Comparison of ENCODE assay signal across 30 cellular contexts in genomic region chr14:76537912-76538647, GRCh38.
DNase-seq lines count a peak whose midpoint lies in the region; TF ChIP-seq lines count a peak whose summit lies in the region.
"Had no signal": no experiment of that assay in that cellular context is flagged by ENCODE, and none has a peak within 500 bp of the region (broad histone marks: within the 10 kb centered on the region; RNA-seq: fewer than 3 reads in every experiment).

No MANE protein-coding gene starts in this region.

- H4K20me1 ChIP-seq in PC-9 (ENCODE audit: insufficient read depth), result no peaks in the 10 kb centered on the region

- peaks cover 88% of the 10 kb centered on the region for H3K27me3 ChIP-seq in PC-9 (ENCODE audit: insufficient read depth, low read depth)
- H3K27me3 ChIP-seq: colonic mucosa, SJCRH30, thyroid gland had no signal

- H3K4me2 ChIP-seq in PC-9, result no peak overlapping the region

- no peaks in the 10 kb centered on the region for H3K36me3 ChIP-seq in PC-9 (ENCODE audit: low read depth)
- H3K36me3 ChIP-seq: colonic mucosa, lower lobe of right lung, SJCRH30, stomach, thyroid gland had no signal

- BruUV-seq in PC-9 (replicated peaks; lab: Mats Ljungman, UMichigan), result no TSS peak

- H3K27ac ChIP-seq in PC-9, result no peak overlapping the region
- H3K27ac ChIP-seq: colonic mucosa, epithelial cell of prostate, lower lobe of right lung, SJCRH30, skin epidermis, stomach, thyroid gland had no signal

- no peaks in the 10 kb centered on the region for H3K9me2 ChIP-seq in PC-9 (ENCODE audit: insufficient read depth)

- H3F3A ChIP-seq in PC-9 (ENCODE audit: insufficient read depth, low read depth), result no peaks in the 10 kb centered on the region

- no peak overlapping the region for H3K4me3 ChIP-seq in PC-9
- H3K4me3 ChIP-seq: colonic mucosa, lower lobe of right lung, mucosa of descending colon, SJCRH30, skin epidermis, stomach, thyroid gland had no signal

- peak in 2 of 3 experiments; percentile 20 to 50 for DNase-seq in NCI-H1417 (lab: John Stamatoyannopoulos, UW)
- DNase-seq in NCI-H1417 treated with DMSO at 0.1 percent for 48 hours (lab: John Stamatoyannopoulos, UW), result no peak
- DNase-seq in NCI-H1092 (lab: John Stamatoyannopoulos, UW), result peak; percentile 21
- peak; percentile 49 for DNase-seq in NCI-H69 (lab: John Stamatoyannopoulos, UW)
- peak; percentile 45 for DNase-seq in left kidney (ENCODE audit: low read depth, low spot score)
- DNase-seq in AG20443 (ENCODE audit: low spot score), result no peak
- DNase-seq in activated CD4-positive, alpha-beta T cell treated with anti-CD3 and anti-CD28 coated beads for 4 hours, result no peak
- no peak for DNase-seq in PC-9
- DNase-seq: 8988T; activated CD4-positive, alpha-beta memory T cell treated with anti-CD3 and anti-CD28 coated beads for 36 hours; activated CD8-positive, alpha-beta memory T cell treated with anti-CD3 and anti-CD28 coated beads, Interleukin-2, amount 50 U/mL, for 4 hours; amygdala; CD4-positive, alpha-beta T cell; colonic mucosa; effector CD8-positive, alpha-beta T cell; HCEC 1CT; KG1; kidney; lower lobe of right lung; mucosa of descending colon; NCI-H1694 treated with DMSO at 0.1 percent for 48 hours; NCI-H226; SJCRH30; stimulated activated CD4-positive, alpha-beta T cell treated with anti-CD3 and anti-CD28 coated beads, Interleukin-1b, Interleukin-23, amount 100 ng/mL, for 48 hours; stimulated activated CD8-positive, alpha-beta memory T cell treated with anti-CD3 and anti-CD28 coated beads, Interleukin-4, amount 100 ng/mL, for 48 hours; stomach; T-helper 1 cell; thyroid gland had no signal

- CTCF ChIA-PET in PC-9 (lab: Charles Lee), result no interaction called here

- H3K9me3 ChIP-seq in PC-9 (ENCODE audit: insufficient read depth, low read depth), result no peaks in the 10 kb centered on the region
- H3K9me3 ChIP-seq: colonic mucosa, lower lobe of right lung, mucosa of descending colon, SJCRH30, stomach, thyroid gland had no signal

- no peak for TF ChIP-seq CTCF in PC-9 (conservative IDR thresholded peaks at IDR 0.05)

- no peak overlapping the region for H2AFZ ChIP-seq in PC-9

- intact Hi-C loops in PC-9 (cut with micrococcal nuclease; ENCODE audit: unreplicated experiment), result no loop called here

- POLR2A ChIA-PET in PC-9 (lab: Charles Lee; ENCODE audit: unreplicated experiment), result no interaction called here

- H3K4me1 ChIP-seq in PC-9 (replicated peaks; ENCODE audit: insufficient read depth), result no peaks in the 10 kb centered on the region
- H3K4me1 ChIP-seq: colonic mucosa, lower lobe of right lung, SJCRH30 had no signal

- no peaks in the 10 kb centered on the region for H3K79me2 ChIP-seq in PC-9 (ENCODE audit: low read depth)

Comparison
In these comparisons a context has a peak if more than half of its experiments do, and no peak if none do; other contexts are left out.
1. DNase-seq: peak in NCI-H1417 (2 of 3), NCI-H1092 (single experiment), NCI-H69 (single experiment) and left kidney (single experiment); none in NCI-H1417 treated with DMSO at 0.1 percent for 48 hours (single experiment), AG20443 (single experiment), activated CD4-positive, alpha-beta T cell treated with anti-CD3 and anti-CD28 coated beads for 4 hours (0 of 2) and PC-9 (0 of 2).